1 cellular context compared by ENCODE assay signal in genomic region chr3:182795383-182795782, GRCh38.
TF ChIP-seq lines count a peak whose summit lies in the region.

No MANE protein-coding gene starts in this region.

TF ChIP-seq in GM23338, 12 proteins besides CTCF, POLR2A, EP300 and RAD21 (continued from another document):
- TF ChIP-seq, protein P1, sequence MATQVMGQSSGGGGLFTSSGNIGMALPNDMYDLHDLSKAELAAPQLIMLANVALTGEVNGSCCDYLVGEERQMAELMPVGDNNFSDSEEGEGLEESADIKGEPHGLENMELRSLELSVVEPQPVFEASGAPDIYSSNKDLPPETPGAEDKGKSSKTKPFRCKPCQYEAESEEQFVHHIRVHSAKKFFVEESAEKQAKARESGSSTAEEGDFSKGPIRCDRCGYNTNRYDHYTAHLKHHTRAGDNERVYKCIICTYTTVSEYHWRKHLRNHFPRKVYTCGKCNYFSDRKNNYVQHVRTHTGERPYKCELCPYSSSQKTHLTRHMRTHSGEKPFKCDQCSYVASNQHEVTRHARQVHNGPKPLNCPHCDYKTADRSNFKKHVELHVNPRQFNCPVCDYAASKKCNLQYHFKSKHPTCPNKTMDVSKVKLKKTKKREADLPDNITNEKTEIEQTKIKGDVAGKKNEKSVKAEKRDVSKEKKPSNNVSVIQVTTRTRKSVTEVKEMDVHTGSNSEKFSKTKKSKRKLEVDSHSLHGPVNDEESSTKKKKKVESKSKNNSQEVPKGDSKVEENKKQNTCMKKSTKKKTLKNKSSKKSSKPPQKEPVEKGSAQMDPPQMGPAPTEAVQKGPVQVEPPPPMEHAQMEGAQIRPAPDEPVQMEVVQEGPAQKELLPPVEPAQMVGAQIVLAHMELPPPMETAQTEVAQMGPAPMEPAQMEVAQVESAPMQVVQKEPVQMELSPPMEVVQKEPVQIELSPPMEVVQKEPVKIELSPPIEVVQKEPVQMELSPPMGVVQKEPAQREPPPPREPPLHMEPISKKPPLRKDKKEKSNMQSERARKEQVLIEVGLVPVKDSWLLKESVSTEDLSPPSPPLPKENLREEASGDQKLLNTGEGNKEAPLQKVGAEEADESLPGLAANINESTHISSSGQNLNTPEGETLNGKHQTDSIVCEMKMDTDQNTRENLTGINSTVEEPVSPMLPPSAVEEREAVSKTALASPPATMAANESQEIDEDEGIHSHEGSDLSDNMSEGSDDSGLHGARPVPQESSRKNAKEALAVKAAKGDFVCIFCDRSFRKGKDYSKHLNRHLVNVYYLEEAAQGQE (IDR thresholded peaks at IDR 0.05; ENCODE audit: unreplicated experiment): no peak
- TF ChIP-seq ZNF114 (CRISPR knock-in tag; IDR thresholded peaks at IDR 0.05): no peak
- TF ChIP-seq ZNF331 (CRISPR knock-in tag; IDR thresholded peaks at IDR 0.05; ENCODE audit: low read depth): no peak
- no peak for TF ChIP-seq EZH2 (IDR thresholded peaks at IDR 0.05; ENCODE audit: low read depth, unreplicated experiment)
TF ChIP-seq in GM23338: peak in this region for 0.
